8 cellular contexts compared by ENCODE assay signal in genomic region chr16:4392382-4393242, GRCh38. TPM values are rescaled to one million over a fixed set of nuclear protein-coding genes. Genes with fewer than 3 reads are reported as not detected.
A peak's percentile ranks its signal among the peaks of the same experiment; 100 is the strongest.
DNase-seq lines count a peak whose midpoint lies in the region; ATAC-seq and TF ChIP-seq lines count a peak whose summit lies in the region.

No MANE protein-coding gene starts in this region.

- H3K4me3 ChIP-seq in RWPE2 (ENCODE audit: severe bottlenecking) = no peak overlapping the region
- no peak overlapping the region for H3K4me3 ChIP-seq in psoas muscle

- ATAC-seq in RWPE2 (ENCODE audit: low read depth) (peak; percentile 83), foreskin keratinocyte (peak; percentile 70), psoas muscle (peak; percentile 11 to 28 (median 22)), HG03045 (IDR thresholded peaks at IDR 0.05; ENCODE audit: unreplicated experiment) (no peak)

- H3K27ac ChIP-seq in RWPE2 (ENCODE audit: poor library complexity, severe bottlenecking) (peak overlapping the region; percentile 83), foreskin keratinocyte (no peak overlapping the region), psoas muscle (peak overlapping the region; percentile 30)

- no peaks in the 10 kb centered on the region for H3K9me3 ChIP-seq in RWPE2 (ENCODE audit: severe bottlenecking)
- no peaks in the 10 kb centered on the region for H3K9me3 ChIP-seq in psoas muscle

- DNase-seq in EL (peak; percentile 85), RWPE2 (ENCODE audit: low spot score) (no peak), foreskin keratinocyte (peak in 1 of 2 donors; percentile 49), psoas muscle (peak in 1 of 2 donors; percentile 62), kidney glomerular epithelial cell (lab: John Stamatoyannopoulos, UW) (no peak), NOMO-1 treated with dmso at 0.1 percent for 144 hours (lab: John Stamatoyannopoulos, UW; ENCODE audit: unreplicated experiment) (no peak), NCI-H1694 (lab: John Stamatoyannopoulos, UW) (no peak)

- intact Hi-C loops in psoas muscle (cut with DNase I) = no loop called here

- TF ChIP-seq CTCF in RWPE2 (IDR thresholded peaks at IDR 0.05; ENCODE audit: poor library complexity, severe bottlenecking) = no peak
- no peak for TF ChIP-seq CTCF in foreskin keratinocyte (conservative IDR thresholded peaks at IDR 0.05)
- TF ChIP-seq CTCF in psoas muscle (IDR thresholded peaks at IDR 0.05) = no peak

- H3K4me1 ChIP-seq in RWPE2 (ENCODE audit: insufficient read depth, poor library complexity, severe bottlenecking) (peaks cover 17% of the 10 kb centered on the region), foreskin keratinocyte (peaks cover 10% of the 10 kb centered on the region), psoas muscle (peaks cover 3% of the 10 kb centered on the region)

- no peaks in the 10 kb centered on the region for H3K27me3 ChIP-seq in RWPE2 (ENCODE audit: insufficient read depth, poor library complexity, severe bottlenecking)
- no peaks in the 10 kb centered on the region for H3K27me3 ChIP-seq in foreskin keratinocyte
- H3K27me3 ChIP-seq in psoas muscle (ENCODE audit: insufficient read depth in 3 of 3, low read length in 2 of 3) = no peaks in the 10 kb centered on the region

- H3K36me3 ChIP-seq in RWPE2 (ENCODE audit: low read depth) (peaks cover 3% of the 10 kb centered on the region; the same call in 1 of the 2 replicates), psoas muscle (ENCODE audit: insufficient read depth in 1 of 2, low read depth in 1 of 2) (peaks cover 0 to 11% of the 10 kb centered on the region in 2 donors)

- 67 to 76% (median 68%) methylated on average over 23 to 27 of the region's 27 CpGs for WGBS in psoas muscle, 3 donors

RNA-seq across cellular contexts. Expression of gene VASN, which starts 21.0 kb away (rescaled TPM):
- total RNA-seq in foreskin keratinocyte (1.8 and 2.3 TPM in 2 replicates), psoas muscle (1 to 10 TPM; 3.0 to 3.6 (median 3.4) TPM)
- polyA plus RNA-seq in foreskin keratinocyte (1.5 and 2.0 TPM in 2 replicates), psoas muscle (1 to 10 TPM; 2.0 to 3.8 (median 3.3) TPM)

RNA-seq across cellular contexts. Expression of gene CORO7, which starts 23.8 kb away (rescaled TPM):
- total RNA-seq in foreskin keratinocyte = 22.7 and 24.3 TPM in 2 replicates
- 17.1 and 17.5 TPM in 2 replicates for polyA plus RNA-seq in foreskin keratinocyte
- 1 to 10 TPM; 5.2 to 7.9 (median 7.2) TPM for total RNA-seq in psoas muscle
- 1 to 10 TPM; 3.4 to 5.8 (median 3.9) TPM for polyA plus RNA-seq in psoas muscle

RNA-seq across cellular contexts. Expression of gene DNAJA3, which starts 33.1 kb away (rescaled TPM):
- total RNA-seq in foreskin keratinocyte (62.4 and 67.4 TPM in 2 replicates), psoas muscle (100 to 1,000 TPM in 1 of 4 donors, 10 to 100 TPM in 3; 77.4 to 110 (median 80.5) TPM)
- polyA plus RNA-seq in foreskin keratinocyte (39.8 and 47.8 TPM in 2 replicates), psoas muscle (100 to 1,000 TPM in 1 of 3 donors, 10 to 100 TPM in 2; 68.0 to 104 (median 95.9) TPM)

RNA-seq across cellular contexts. Expression of gene PAM16, which starts 41.5 kb away (rescaled TPM):
- total RNA-seq in foreskin keratinocyte (42.8 and 49.2 TPM in 2 replicates), psoas muscle (10 to 100 TPM; 60.5 to 84.2 (median 70.7) TPM)
- polyA plus RNA-seq in foreskin keratinocyte (73.7 and 76.5 TPM in 2 replicates), psoas muscle (100 to 1,000 TPM; 144 to 163 (median 160) TPM)
